ENCODE assay signal across 22 cellular contexts in the genomic region with DNA sequence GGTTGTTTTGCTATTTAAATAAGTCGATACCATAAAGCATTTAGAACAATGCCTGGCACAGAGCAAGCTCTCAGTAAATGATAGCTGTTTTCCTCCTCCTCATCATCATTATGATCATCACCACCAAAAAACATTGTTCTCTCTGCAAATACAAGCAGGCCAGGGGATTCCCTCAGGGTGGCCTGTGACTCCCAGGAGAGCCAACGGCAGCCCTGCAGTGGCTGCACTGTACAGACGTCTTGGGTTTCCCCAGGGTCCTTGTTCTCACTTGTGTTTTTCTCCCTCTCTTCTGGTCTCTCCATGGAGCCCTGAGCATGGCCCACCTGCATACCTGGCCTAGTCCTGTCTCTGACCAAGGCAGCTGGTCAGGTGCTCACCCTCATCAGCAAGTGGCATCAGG.
"Had no signal": no experiment of that assay in that cellular context is flagged by ENCODE, and none has a peak within 500 bp of the region (broad histone marks: within the 10 kb centered on the region; RNA-seq: fewer than 3 reads in every experiment).

No MANE protein-coding gene starts in this region.

- H3K9me3 Mint-ChIP-seq: immature natural killer cell; natural killer cell; stimulated activated effector memory CD8-positive, alpha-beta T cell treated with anti-CD3 and anti-CD28 coated beads, Interleukin-12 subunit alpha, Interleukin-12 subunit beta, amount 100 ng/mL, for 72 hours had no signal

- H3K4me3 Mint-ChIP-seq: activated T-cell treated with anti-CD3 and anti-CD28 coated beads, Interleukin-2, amount 50 U/mL, for 72 hours; brain; dendritic cell treated with granulocyte-macrophage colony-stimulating factor and Interleukin-4, amounts not matched to agents 40 ng/mL and 50 ng/mL, for 4 days; immature natural killer cell; natural killer cell; stimulated activated effector memory CD8-positive, alpha-beta T cell treated with anti-CD3 and anti-CD28 coated beads, Interleukin-12 subunit alpha, Interleukin-12 subunit beta, amount 100 ng/mL, for 72 hours; T-helper 1 cell treated with Interleukin-12 subunit alpha and Interleukin-12 subunit beta and Interleukin-4 antibody, amounts not matched to agents 30 μg/mL and 1 μg/mL, for 36 hours had no signal

- H3K27ac ChIP-seq: foreskin keratinocyte, hepatocyte, left ventricle myocardium inferior had no signal

- H3K4me3 ChIP-seq: hepatocyte, left ventricle myocardium inferior, thyroid gland had no signal

- ATAC-seq: activated T-cell treated with anti-CD3 and anti-CD28 coated beads, Interleukin-2, amount 50 U/mL, for 72 hours; foreskin keratinocyte; natural killer cell; stimulated activated effector memory CD8-positive, alpha-beta T cell treated with anti-CD3 and anti-CD28 coated beads, Interleukin-12 subunit alpha, Interleukin-12 subunit beta, amount 100 ng/mL, for 72 hours had no signal

- H3K36me3 Mint-ChIP-seq: brain; natural killer cell; stimulated activated effector memory CD8-positive, alpha-beta T cell treated with anti-CD3 and anti-CD28 coated beads, Interleukin-12 subunit alpha, Interleukin-12 subunit beta, amount 100 ng/mL, for 72 hours had no signal

- H3K9me3 ChIP-seq: left ventricle myocardium inferior, thyroid gland had no signal

- DNase-seq: activated CD4-positive, alpha-beta T cell treated with anti-CD3 and anti-CD28 coated beads for 4 hours; activated CD4-positive, alpha-beta T cell treated with anti-CD3 and anti-CD28 coated beads, Interleukin-2, amount 50 U/mL, for 48 hours; activated CD4-positive, CD25-positive, alpha-beta regulatory T cell; activated effector memory CD4-positive, alpha-beta T cell treated with anti-CD3 and anti-CD28 coated beads, Interleukin-2, amount 50 U/mL, for 16 hours; activated naive CD4-positive, alpha-beta T cell treated with anti-CD3 and anti-CD28 coated beads, Interleukin-2, amount 50 U/mL, for 16 hours; activated T-cell treated with anti-CD3 and anti-CD28 coated beads, Interleukin-2, amount 50 U/mL, for 72 hours; anterior cingulate cortex; caudate nucleus; effector CD4-positive, alpha-beta T cell; erythroblast; foreskin keratinocyte; immature natural killer cell; left ventricle myocardium inferior; natural killer cell; small intestine; stimulated activated CD4-positive, alpha-beta T cell treated with anti-CD3 and anti-CD28 coated beads, Interleukin-2, amount 100 ng/mL, for 24 hours; thyroid gland had no signal

- H3K27me3 Mint-ChIP-seq: dendritic cell treated with granulocyte-macrophage colony-stimulating factor and Interleukin-4, amounts not matched to agents 40 ng/mL and 50 ng/mL, for 4 days had no signal

- H3K36me3 ChIP-seq: left ventricle myocardium inferior, thyroid gland had no signal

- H3K27me3 ChIP-seq: foreskin keratinocyte, hepatocyte, thyroid gland had no signal

- H3K27ac Mint-ChIP-seq: activated T-cell treated with anti-CD3 and anti-CD28 coated beads, Interleukin-2, amount 50 U/mL, for 72 hours; brain; dendritic cell treated with granulocyte-macrophage colony-stimulating factor and Interleukin-4, amounts not matched to agents 40 ng/mL and 50 ng/mL, for 4 days; immature natural killer cell; natural killer cell; stimulated activated effector memory CD8-positive, alpha-beta T cell treated with anti-CD3 and anti-CD28 coated beads, Interleukin-12 subunit alpha, Interleukin-12 subunit beta, amount 100 ng/mL, for 72 hours; T-helper 1 cell treated with Interleukin-12 subunit alpha and Interleukin-12 subunit beta and Interleukin-4 antibody, amounts not matched to agents 30 μg/mL and 1 μg/mL, for 36 hours had no signal

- H3K4me1 ChIP-seq: left ventricle myocardium inferior had no signal
